16 cellular contexts compared by ENCODE assay signal in genomic region chr5:146860213-146860891, GRCh38. TPM values are rescaled to one million over a fixed set of nuclear protein-coding genes. Genes with fewer than 3 reads are reported as not detected.
DNase-seq lines count a peak whose midpoint lies in the region; ATAC-seq and TF ChIP-seq lines count a peak whose summit lies in the region.
"Had no signal": no experiment of that assay in that cellular context is flagged by ENCODE, and none has a peak within 500 bp of the region (broad histone marks: within the 10 kb centered on the region; RNA-seq: fewer than 3 reads in every experiment).

No MANE protein-coding gene starts in this region.

- peaks cover 7% of the 10 kb centered on the region for H3K36me3 Mint-ChIP-seq in brain

- no peak overlapping the region for H3K4me3 Mint-ChIP-seq in brain

- no peaks in the 10 kb centered on the region for H3K27me3 Mint-ChIP-seq in brain

- ATAC-seq in GM19035 (IDR thresholded peaks at IDR 0.05; ENCODE audit: unreplicated experiment): no peak
- ATAC-seq: foreskin keratinocyte had no signal

- peak overlapping the region in 3 of 5 experiments; percentile 7 to 60 (median 53) for H3K27ac Mint-ChIP-seq in brain

- H3K9me3 Mint-ChIP-seq in brain: peaks cover 0 to 4% (median 0%) of the 10 kb centered on the region in 5 experiments

- no peak for TF ChIP-seq CTCF in brain (conservative IDR thresholded peaks at IDR 0.05)

- DNase-seq in EL: peak; percentile 80
- DNase-seq in M059J (ENCODE audit: low read depth): peak; percentile 82
- DNase-seq in renal cortical epithelial cell (ENCODE audit: low read depth): peak; percentile 92
- no peak for DNase-seq in DMS53 (lab: John Stamatoyannopoulos, UW)
- no peak for DNase-seq in NCI-H1048 (lab: John Stamatoyannopoulos, UW)
- no peak for DNase-seq in activated CD4-positive, alpha-beta T cell treated with anti-CD3 and anti-CD28 coated beads, Interleukin-2, amount 50 U/mL, for 48 hours
- DNase-seq: activated naive CD4-positive, alpha-beta T cell treated with Interleukin-2 at 50 U/mL for 16 hours; effector memory CD4-positive, alpha-beta T cell; foreskin keratinocyte; Kasumi-1; midbrain; NCI-H1694 treated with DMSO at 0.1 percent for 48 hours; NCI-H524 treated with DMSO at 0.1 percent for 48 hours; Peyer's patch had no signal

- peaks cover 13% of the 10 kb centered on the region for H3K4me1 Mint-ChIP-seq in brain

RNA-seq across cellular contexts. Expression of gene PPP2R2B, which starts 18.2 kb away (rescaled TPM):
- total RNA-seq in M059J (2014; rRNA removed; shearing (Covaris generic)): 7.6 and 9.1 TPM in 2 replicates
- polyA plus RNA-seq in brain (ENCODE audit: insufficient read depth, low read depth, low replicate concordance): 36.2 TPM
- total RNA-seq in renal cortical epithelial cell: 0.25 and 1.2 TPM in 2 replicates
- polyA plus RNA-seq: foreskin keratinocyte had no signal

Comparison
In these comparisons a context has a peak if more than half of its experiments do, and no peak if none do; other contexts are left out.
1. DNase-seq: peak in EL (single experiment), M059J (single experiment) and renal cortical epithelial cell (single experiment); none in DMS53 (single experiment), NCI-H1048 (single experiment) and activated CD4-positive, alpha-beta T cell treated with anti-CD3 and anti-CD28 coated beads, Interleukin-2, amount 50 U/mL, for 48 hours (0 of 2).